In genomic region chr20:4509825-4510522, GRCh38 we compare ENCODE assay signal across 25 cellular contexts.
DNase-seq lines count a peak whose midpoint lies in the region; ATAC-seq, FAIRE-seq and TF ChIP-seq lines count a peak whose summit lies in the region.
"Had no signal": no experiment of that assay in that cellular context is flagged by ENCODE, and none has a peak within 500 bp of the region (broad histone marks: within the 10 kb centered on the region; RNA-seq: fewer than 3 reads in every experiment).

No MANE protein-coding gene starts in this region.

- no peaks in the 10 kb centered on the region for H3K36me3 ChIP-seq in bronchial epithelial cell (ENCODE audit: control insufficient read depth, insufficient read depth, low read length)
- H3K36me3 ChIP-seq: gastrocnemius medialis, suprapubic skin had no signal

- H3K27me3 ChIP-seq in bronchial epithelial cell (ENCODE audit: control insufficient read depth, insufficient read depth, low read length) = no peaks in the 10 kb centered on the region
- H3K27me3 ChIP-seq: gastrocnemius medialis, suprapubic skin had no signal

- FAIRE-seq in bronchial epithelial cell (lab: Jason Lieb, UNC) = no peak
- FAIRE-seq: GM12891, kidney, urothelium cell line had no signal

- 81 to 85% methylated on average over 3 of the region's 3 CpGs for WGBS in lower leg skin, 2 donors

- DNase-seq in EH (ENCODE audit: low read depth) = peak; percentile 88
- peak; percentile 89 for DNase-seq in M059J (ENCODE audit: low read depth)
- peak; percentile 39 for DNase-seq in bronchial epithelial cell (ENCODE audit: low read depth)
- peak; percentile 73 for DNase-seq in kidney tubule cell (ENCODE audit: low spot score)
- DNase-seq in DMS153 treated with DMSO at 0.1 percent for 48 hours (lab: John Stamatoyannopoulos, UW; ENCODE audit: unreplicated experiment) = no peak
- no peak for DNase-seq in lower leg skin (ENCODE audit: low spot score in 2 of 2)
- DNase-seq: activated CD8-positive, alpha-beta memory T cell treated with anti-CD3 and anti-CD28 coated beads for 24 hours; activated naive CD4-positive, alpha-beta T cell; activated T-cell treated with anti-CD3 and anti-CD28 coated beads, Interleukin-2, amount 50 U/mL, for 24 hours; caudate nucleus; CD4-positive, alpha-beta memory T cell; DMS53; gastrocnemius medialis; kidney; NCI-H2171 treated with DMSO at 0.1 percent for 48 hours; NCI-H526 treated with DMSO at 0.1 percent for 48 hours had no signal

- H3K4me3 ChIP-seq in bronchial epithelial cell (ENCODE audit: low read depth, low read length) (no peak overlapping the region), lower leg skin (ENCODE audit: low read depth, poor library complexity, severe bottlenecking) (no peak overlapping the region)
- H3K4me3 ChIP-seq: gastrocnemius medialis, lung, smooth muscle cell, suprapubic skin had no signal

- no peak for TF ChIP-seq POLR2A in lower leg skin (IDR thresholded peaks at IDR 0.05)

- intact Hi-C loops in lower leg skin (cut with DNase I; ENCODE audit: low total_unique reads) = no loop called here

- TF ChIP-seq CTCF in bronchial epithelial cell (IDR thresholded peaks at IDR 0.05; ENCODE audit: insufficient read depth, low read length, severe bottlenecking) = no peak
- no peak for TF ChIP-seq CTCF in lower leg skin (IDR thresholded peaks at IDR 0.05)

- no peak for ATAC-seq in HG02938 (IDR thresholded peaks at IDR 0.05; ENCODE audit: unreplicated experiment)
- ATAC-seq in HG02981 (IDR thresholded peaks at IDR 0.05; ENCODE audit: unreplicated experiment) = no peak
- ATAC-seq: gastrocnemius medialis; Right ventricle myocardium inferior; stimulated activated memory B cell treated with anti-CD40 and anti-IgM and Interleukin-4, amounts not matched to agents 10 μg/mL and 1 μg/mL and 100 μg/mL, for 72 hours had no signal

Comparison
In these comparisons a context has a peak if more than half of its experiments do, and no peak if none do; other contexts are left out.
1. DNase-seq: peak in EH (single experiment), M059J (single experiment), bronchial epithelial cell (single experiment) and kidney tubule cell (single experiment); none in DMS153 treated with DMSO at 0.1 percent for 48 hours (single experiment) and lower leg skin (0 of 2).